In genomic region chr9:107760469-107761242, GRCh38 we compare ENCODE assay signal across 2 cellular contexts.
TF ChIP-seq lines count a peak whose summit lies in the region.

No MANE protein-coding gene starts in this region.

TF ChIP-seq in liver, 16 proteins besides CTCF, POLR2A, EP300 and RAD21 (continued from another document):
- peak; percentile 11 for TF ChIP-seq REST (IDR thresholded peaks at IDR 0.05)
- no peak for TF ChIP-seq HNF4G (IDR thresholded peaks at IDR 0.05)
- TF ChIP-seq NR2F2 (IDR thresholded peaks at IDR 0.05), result peak; percentile 52
- peak; percentile 6 to 7 for TF ChIP-seq RXRA (IDR thresholded peaks at IDR 0.05)

TF ChIP-seq in HepG2, 621 proteins besides CTCF, POLR2A, EP300 and RAD21 (continued from another document):
- TF ChIP-seq ZXDC (CRISPR knock-in tag; IDR thresholded peaks at IDR 0.05) (no peak), NRL (CRISPR knock-in tag; IDR thresholded peaks at IDR 0.05; ENCODE audit: borderline replicate concordance) (no peak), PITX1 (CRISPR knock-in tag; IDR thresholded peaks at IDR 0.05) (no peak), ZNF891 (CRISPR knock-in tag; IDR thresholded peaks at IDR 0.05) (no peak), SOX13 (IDR thresholded peaks at IDR 0.05) (no peak), SOX13 (CRISPR knock-in tag; conservative IDR thresholded peaks at IDR 0.05 in 1 of 2, IDR thresholded peaks at IDR 0.05 in 1 of 2) (no peak), SP5 (CRISPR knock-in tag; IDR thresholded peaks at IDR 0.05; ENCODE audit: borderline replicate concordance, low read depth) (no peak), PRPF4 (IDR thresholded peaks at IDR 0.05; ENCODE audit: low read depth, low read length, poor library complexity, severe bottlenecking) (no peak), ZFP91 (CRISPR knock-in tag; IDR thresholded peaks at IDR 0.05; ENCODE audit: borderline replicate concordance) (no peak), NFIB (CRISPR knock-in tag; IDR thresholded peaks at IDR 0.05; ENCODE audit: borderline replicate concordance) (no peak), THAP7 (CRISPR knock-in tag; IDR thresholded peaks at IDR 0.05) (no peak), ZNF530 (CRISPR knock-in tag; IDR thresholded peaks at IDR 0.05; ENCODE audit: low read depth) (no peak)
